ENCODE assay signal across 25 cellular contexts in genomic region chr18:36485772-36486171, GRCh38.
"Had no signal": no experiment of that assay in that cellular context is flagged by ENCODE, and none has a peak within 500 bp of the region (broad histone marks: within the 10 kb centered on the region; RNA-seq: fewer than 3 reads in every experiment).

No MANE protein-coding gene starts in this region.

- H3K4me3 ChIP-seq: adrenal gland, SJCRH30 had no signal

- H3K36me3 Mint-ChIP-seq: activated naive CD8-positive, alpha-beta T cell treated with anti-CD3 and anti-CD28 coated beads, Interleukin-2, amount 10 ng/mL, durations not matched to agents 7 days and 5 days had no signal

- H3K27me3 ChIP-seq: adrenal gland, SJCRH30 had no signal

- H3K27ac ChIP-seq: adrenal gland, SJCRH30, VCaP had no signal

- ATAC-seq: activated CD8-positive, alpha-beta T cell treated with anti-CD3 and anti-CD28 coated beads for 36 hours; Panc1; Right ventricle myocardium inferior had no signal

- DNase-seq: activated CD4-positive, alpha-beta T cell treated with anti-CD3 and anti-CD28 coated beads, Interleukin-2, amount 50 U/mL, for 1 hour; activated CD4-positive, CD25-positive, alpha-beta regulatory T cell; activated CD8-positive, alpha-beta memory T cell treated with anti-CD3 and anti-CD28 coated beads, Interleukin-2, amount 50 U/mL, for 4 hours; activated CD8-positive, alpha-beta T cell treated with anti-CD3 and anti-CD28 coated beads for 36 hours; activated naive CD4-positive, alpha-beta T cell treated with anti-CD3 and anti-CD28 coated beads, Interleukin-2, amount 50 U/mL, for 16 hours; activated naive CD8-positive, alpha-beta T cell treated with anti-CD3 and anti-CD28 coated beads, Interleukin-2, amount 10 ng/mL, durations not matched to agents 7 days and 5 days; activated T-cell treated with anti-CD3 and anti-CD28 coated beads, Interleukin-2, amount 50 U/mL, for 72 hours; adrenal gland; anterior cingulate cortex; caudate nucleus; MM.1S; NCI-H1105 treated with DMSO at 0.1 percent for 48 hours; NCI-H2029; NCI-H2107; NCI-H2171 treated with DMSO at 0.1 percent for 48 hours; NCI-H226; NCI-H526; NCI-H82; RPMI8226; SJCRH30; SK-N-SH; T-helper 1 cell had no signal

- H3K4me1 ChIP-seq: adrenal gland, SJCRH30 had no signal

- H3K9me3 ChIP-seq: adrenal gland, SJCRH30, SK-N-SH had no signal

- H3K27ac Mint-ChIP-seq: activated CD8-positive, alpha-beta T cell treated with anti-CD3 and anti-CD28 coated beads for 36 hours; activated naive CD8-positive, alpha-beta T cell treated with anti-CD3 and anti-CD28 coated beads, Interleukin-2, amount 10 ng/mL, durations not matched to agents 7 days and 5 days; activated T-cell treated with anti-CD3 and anti-CD28 coated beads, Interleukin-2, amount 50 U/mL, for 72 hours had no signal

- H3K36me3 ChIP-seq: adrenal gland, SJCRH30 had no signal

- H3K4me1 Mint-ChIP-seq: activated naive CD8-positive, alpha-beta T cell treated with anti-CD3 and anti-CD28 coated beads, Interleukin-2, amount 10 ng/mL, durations not matched to agents 7 days and 5 days had no signal

- H3K27me3 Mint-ChIP-seq: activated naive CD8-positive, alpha-beta T cell treated with anti-CD3 and anti-CD28 coated beads, Interleukin-2, amount 10 ng/mL, durations not matched to agents 7 days and 5 days had no signal

- H3K4me3 Mint-ChIP-seq: activated CD8-positive, alpha-beta T cell treated with anti-CD3 and anti-CD28 coated beads for 36 hours; activated naive CD8-positive, alpha-beta T cell treated with anti-CD3 and anti-CD28 coated beads, Interleukin-2, amount 10 ng/mL, durations not matched to agents 7 days and 5 days; activated T-cell treated with anti-CD3 and anti-CD28 coated beads, Interleukin-2, amount 50 U/mL, for 72 hours had no signal

- H3K9me3 Mint-ChIP-seq: activated CD8-positive, alpha-beta T cell treated with anti-CD3 and anti-CD28 coated beads for 36 hours; activated naive CD8-positive, alpha-beta T cell treated with anti-CD3 and anti-CD28 coated beads, Interleukin-2, amount 10 ng/mL, durations not matched to agents 7 days and 5 days; activated T-cell treated with anti-CD3 and anti-CD28 coated beads, Interleukin-2, amount 50 U/mL, for 72 hours had no signal
